10 cellular contexts compared by ENCODE assay signal in the genomic region with DNA sequence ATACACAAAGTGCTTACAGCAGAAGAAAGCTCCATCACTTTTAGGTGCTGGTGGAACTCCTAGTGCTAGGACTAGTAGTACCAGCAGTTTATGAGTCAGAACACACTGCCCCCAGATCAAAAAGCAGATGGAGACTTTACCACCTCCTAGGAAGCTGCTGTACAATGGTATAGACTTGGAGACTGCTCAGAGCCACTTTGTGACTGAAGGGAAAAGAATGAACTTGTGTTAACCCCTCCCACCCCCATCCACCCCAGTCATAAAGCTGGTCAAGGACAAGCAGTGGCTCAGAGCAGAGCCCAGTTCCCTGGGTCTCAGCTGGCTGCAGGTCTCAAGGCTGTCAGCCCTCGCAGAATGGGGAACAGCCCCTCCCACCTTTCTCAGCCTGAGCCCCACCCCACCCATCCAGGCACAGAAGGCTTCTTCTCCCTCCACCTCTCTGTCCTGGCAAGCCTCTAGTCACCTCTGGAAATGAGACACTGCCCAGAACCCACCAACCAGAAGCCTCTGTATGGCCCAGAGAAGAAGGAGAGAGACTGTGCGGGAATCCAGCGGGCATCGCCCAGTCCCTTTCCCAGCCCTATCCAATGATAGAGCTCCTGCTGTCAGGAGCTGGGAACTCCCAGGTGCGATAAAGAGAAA. TPM values are rescaled to one million over a fixed set of nuclear protein-coding genes. Genes with fewer than 3 reads are reported as not detected.
DNase-seq lines count a peak whose midpoint lies in the region; ATAC-seq and TF ChIP-seq lines count a peak whose summit lies in the region.
"Had no signal": no experiment of that assay in that cellular context is flagged by ENCODE, and none has a peak within 500 bp of the region (broad histone marks: within the 10 kb centered on the region; RNA-seq: fewer than 3 reads in every experiment).

No MANE protein-coding gene starts in this region.

- H3K9me3 ChIP-seq in BLaER1 treated with 17β-estradiol and CSF1 and Interleukin-3, amounts not matched to agents 10 nM and 100 nM (replicated peaks in 1 of 11) = peaks cover 0 to 27% (median 18%) of the 10 kb centered on the region in 11 experiments; a peak in 18 of 22 replicates
- H3K9me3 ChIP-seq in IMR-90 (ENCODE audit: control insufficient read depth, insufficient read depth, low read length) = no peaks in the 10 kb centered on the region
- H3K9me3 ChIP-seq in neutrophil = no peaks in the 10 kb centered on the region
- H3K9me3 ChIP-seq: vagina had no signal

- peaks cover 17 to 84% (median 61%) of the 10 kb centered on the region in 10 experiments for H3K4me1 ChIP-seq in BLaER1 treated with 17β-estradiol and CSF1 and Interleukin-3, amounts not matched to agents 10 nM and 100 nM
- H3K4me1 ChIP-seq in IMR-90 (ENCODE audit: control insufficient read depth, insufficient read depth, low read length) (peaks cover 28% of the 10 kb centered on the region), neutrophil (ENCODE audit: control insufficient read depth in 1 of 2, insufficient read depth in 1 of 2, low read depth in 1 of 2, low read length in 1 of 2) (peaks cover 50 to 55% of the 10 kb centered on the region in 2 experiments)

- peak overlapping the region; percentile 35; the same call in 1 of the 2 replicates for H4K91ac ChIP-seq in IMR-90 (ENCODE audit: insufficient read depth, low read depth, low read length)

- peaks cover 0 to 38% (median 29%) of the 10 kb centered on the region in 11 experiments; a peak in 20 of 22 replicates for H3K36me3 ChIP-seq in BLaER1 treated with 17β-estradiol and CSF1 and Interleukin-3, amounts not matched to agents 10 nM and 100 nM
- H3K36me3 ChIP-seq in IMR-90 (ENCODE audit: control insufficient read depth, insufficient read depth, low read length) (no peaks in the 10 kb centered on the region), neutrophil (no peaks in the 10 kb centered on the region)
- H3K36me3 ChIP-seq: vagina had no signal

- H3K4ac ChIP-seq in IMR-90 (ENCODE audit: low read depth, low read length) = peak overlapping the region; percentile 85

- peak overlapping the region in 6 of 11 experiments; percentile 22 to 66 (median 46); a peak in 11 of 22 replicates for H3K4me2 ChIP-seq in BLaER1 treated with 17β-estradiol and CSF1 and Interleukin-3, amounts not matched to agents 10 nM and 100 nM
- H3K4me2 ChIP-seq in IMR-90 (ENCODE audit: low read depth, low read length) = peak overlapping the region; percentile 37; the same call in 1 of the 2 replicates

- H2AK5ac ChIP-seq in IMR-90 (ENCODE audit: low read depth, low read length) = peak overlapping the region; percentile 76

- BruUV-seq in IMR-90 (replicated peaks; lab: Mats Ljungman, UMichigan) = no TSS peak

- POLR2A ChIA-PET in IMR-90 (lab: Charles Lee; ENCODE audit: unreplicated experiment) = interaction anchor here (0.5 to 0.6 kb wide), 3 partner anchors 12 to 541 kb away, joined by 3 to 9 read pairs (median 6); no protein-coding TSS in a partner anchor

- H2BK5ac ChIP-seq in IMR-90 (ENCODE audit: low read depth, low read length, poor library complexity, severe bottlenecking) = peak overlapping the region; percentile 71

- H2AFZ ChIP-seq in IMR-90 (replicated peaks; ENCODE audit: low read length, poor library complexity) = no peak overlapping the region

- H3K9me1 ChIP-seq in IMR-90 (ENCODE audit: insufficient read depth, low read length) = peaks cover 38% of the 10 kb centered on the region

- TF ChIP-seq CTCF in IMR-90 (conservative IDR thresholded peaks at IDR 0.05; ENCODE audit: low read depth, low read length) (no peak), choroid plexus epithelial cell (conservative IDR thresholded peaks at IDR 0.05; ENCODE audit: low read depth, low read length) (no peak), neutrophil (IDR thresholded peaks at IDR 0.05) (no peak)

- H3K4me3 ChIP-seq in BLaER1 treated with 17β-estradiol and CSF1 and Interleukin-3, amounts not matched to agents 10 nM and 100 nM = no peak overlapping the region
- no peak overlapping the region for H3K4me3 ChIP-seq in IMR-90 (ENCODE audit: insufficient read depth, low read depth, low read length)
- H3K4me3 ChIP-seq in choroid plexus epithelial cell (ENCODE audit: low read depth, low read length) = no peak overlapping the region
- H3K4me3 ChIP-seq in neutrophil (ENCODE audit: low read depth in 1 of 2, low read length in 1 of 2) = no peak overlapping the region
- H3K4me3 ChIP-seq: vagina had no signal

- H3K9ac ChIP-seq in BLaER1 treated with 17β-estradiol and CSF1 and Interleukin-3, amounts not matched to agents 10 nM and 100 nM = peak overlapping the region in 1 of 11 experiments; percentile 25; a peak in 1 of 22 replicates
- no peak overlapping the region for H3K9ac ChIP-seq in IMR-90 (ENCODE audit: low read depth, low read length)

- peak overlapping the region in 1 of 2 experiments; percentile 65; a peak in 1 of 4 replicates for H4K8ac ChIP-seq in IMR-90 (ENCODE audit: low read depth in 2 of 2, low read length in 2 of 2)

- peak overlapping the region; percentile 76 for H2AK9ac ChIP-seq in IMR-90 (replicated peaks; ENCODE audit: low read depth, low read length, poor library complexity)

- H2BK15ac ChIP-seq in IMR-90 (ENCODE audit: low read depth, low read length) = peak overlapping the region; percentile 35; the same call in 1 of the 3 replicates

- dilution Hi-C loops in IMR-90 (cut with HindIII; ENCODE audit: low sequenced_read_pairs, unreplicated experiment) = no loop called here

- no peak overlapping the region for H3K56ac ChIP-seq in IMR-90 (ENCODE audit: extremely low read depth, insufficient read depth, low read length)

- 57% methylated on average over 1 of the region's 5 CpGs; no CpG with 5 or more reads in 1 of the 2 experiments for WGBS in IMR-90 (ENCODE audit: extremely low coverage in 2 of 2, insufficient read length in 1 of 2), 2 experiments

- in situ Hi-C loops in IMR-90 (cut with MboI; ENCODE audit: low sequenced_read_pairs) = no loop called here

- peak overlapping the region; percentile 44; the same call in 1 of the 2 replicates for H3K18ac ChIP-seq in IMR-90 (ENCODE audit: low read depth, low read length)

- peaks cover 20 to 79% of the 10 kb centered on the region in 2 experiments for H3K79me1 ChIP-seq in IMR-90 (ENCODE audit: low read depth in 1 of 2, low read length in 2 of 2)

- H3K27me3 ChIP-seq in BLaER1 treated with 17β-estradiol and CSF1 and Interleukin-3, amounts not matched to agents 10 nM and 100 nM = no peaks in the 10 kb centered on the region
- no peaks in the 10 kb centered on the region for H3K27me3 ChIP-seq in IMR-90 (ENCODE audit: control insufficient read depth, insufficient read depth, low read length)
- H3K27me3 ChIP-seq in neutrophil = no peaks in the 10 kb centered on the region
- H3K27me3 ChIP-seq: vagina had no signal

- CTCF ChIA-PET in IMR-90 (lab: Yijun Ruan, JAX) = no interaction called here

- H3K27ac ChIP-seq in BLaER1 treated with 17β-estradiol and CSF1 and Interleukin-3, amounts not matched to agents 10 nM and 100 nM = peak overlapping the region in 5 of 11 experiments; percentile 22 to 27 (median 25); a peak in 5 of 22 replicates
- peak overlapping the region; percentile 35; the same call in 1 of the 2 replicates for H3K27ac ChIP-seq in IMR-90 (ENCODE audit: insufficient read depth, low read length)
- H3K27ac ChIP-seq in neutrophil = peak overlapping the region; percentile 12
- H3K27ac ChIP-seq: vagina had no signal

- peaks cover 44 to 96% (median 74%) of the 10 kb centered on the region in 11 experiments; a peak in 21 of 22 replicates for H4K20me1 ChIP-seq in BLaER1 treated with 17β-estradiol and CSF1 and Interleukin-3, amounts not matched to agents 10 nM and 100 nM
- H4K20me1 ChIP-seq in IMR-90 (ENCODE audit: insufficient read depth, low read length) = peaks cover 56% of the 10 kb centered on the region

- peak; percentile 32; the same call in 1 of the 2 replicates for TF ChIP-seq RAD21 in IMR-90 (IDR thresholded peaks at IDR 0.05; ENCODE audit: low read length)

- ATAC-seq in IMR-90 (ENCODE audit: low read depth) = peak; percentile 38
- ATAC-seq in GM21619 (IDR thresholded peaks at IDR 0.05; ENCODE audit: unreplicated experiment) = no peak
- ATAC-seq in HG02885 (IDR thresholded peaks at IDR 0.05; ENCODE audit: poor library complexity, unreplicated experiment) = no peak

- peak overlapping the region; percentile 2; the same call in 1 of the 2 replicates for H2BK120ac ChIP-seq in IMR-90 (ENCODE audit: low read depth, low read length)

- DNase-seq in IMR-90 (peak; percentile 91), choroid plexus epithelial cell (ENCODE audit: low read depth) (peak; percentile 84), NCI-H2196 treated with DMSO at 0.1 percent for 48 hours (lab: John Stamatoyannopoulos, UW; ENCODE audit: unreplicated experiment) (no peak), Kasumi-1 (lab: John Stamatoyannopoulos, UW) (no peak)
- DNase-seq: activated CD4-positive, alpha-beta memory T cell treated with anti-CD3 and anti-CD28 coated beads for 36 hours had no signal

- H3K14ac ChIP-seq in IMR-90 (replicated peaks; ENCODE audit: low read depth, low read length) = peak overlapping the region; percentile 88

- peak overlapping the region; percentile 78; the same call in 1 of the 2 replicates for H3K23ac ChIP-seq in IMR-90 (ENCODE audit: low read depth, low read length)

- intact Hi-C loops in IMR-90 (cut with micrococcal nuclease) = no loop called here

- 0 out of 2 replicates have a peak overlapping the region, but pooled peaks have one; percentile 12 for H2BK20ac ChIP-seq in IMR-90 (ENCODE audit: low read depth, low read length)

- peak overlapping the region; percentile 8; the same call in 1 of the 2 replicates for H4K5ac ChIP-seq in IMR-90 (ENCODE audit: low read depth, low read length)

- 0 out of 2 replicates have a peak, but pooled peaks have one; percentile 23 for TF ChIP-seq POLR2A in IMR-90 (IDR thresholded peaks at IDR 0.05; ENCODE audit: low read depth, low read length)

TF ChIP-seq in IMR-90, 13 proteins besides CTCF, POLR2A, EP300 and RAD21 (continues in another document):
- TF ChIP-seq BHLHE40 (IDR thresholded peaks at IDR 0.05; ENCODE audit: low read depth, low read length) (0 out of 2 replicates have a peak, but pooled peaks have one; percentile 2), FOS (IDR thresholded peaks at IDR 0.05; ENCODE audit: low read depth, low read length) (no peak), MAFK (IDR thresholded peaks at IDR 0.05; ENCODE audit: low read depth, low read length) (no peak), CHD1 (IDR thresholded peaks at IDR 0.05; ENCODE audit: low read depth, low read length) (no peak), SMC3 (IDR thresholded peaks at IDR 0.05; ENCODE audit: low read depth, low read length) (no peak), MAZ (IDR thresholded peaks at IDR 0.05; ENCODE audit: borderline replicate concordance, low read depth, low read length) (no peak), RFX5 (IDR thresholded peaks at IDR 0.05; ENCODE audit: low read depth, low read length) (no peak), NFE2L2 (IDR thresholded peaks at IDR 0.05; ENCODE audit: low read depth, low read length) (no peak)

RNA-seq across cellular contexts. Expression of a gene that starts 23.8 kb away (rescaled TPM):
- total RNA-seq in IMR-90 (2012; rRNA removed) = 98.0 and 118 TPM in 2 replicates
- 85.0 and 92.2 TPM in 2 replicates for polyA plus RNA-seq in IMR-90 (2012; rRNA removed)
- 72.9 and 85.4 TPM in 2 replicates for polyA plus RNA-seq in IMR-90 (2012; cell fraction: cytosol; rRNA removed)
- 56.7 and 72.6 TPM in 2 replicates for polyA plus RNA-seq in IMR-90 (2012; cell fraction: nucleus; rRNA removed; ENCODE audit: low replicate concordance)

Comparison
In these comparisons a context has a peak if more than half of its experiments do, and no peak if none do; other contexts are left out.
1. DNase-seq: peak in IMR-90 (single experiment) and choroid plexus epithelial cell (single experiment); none in NCI-H2196 treated with DMSO at 0.1 percent for 48 hours (single experiment) and Kasumi-1 (0 of 2).